In the genomic region with DNA sequence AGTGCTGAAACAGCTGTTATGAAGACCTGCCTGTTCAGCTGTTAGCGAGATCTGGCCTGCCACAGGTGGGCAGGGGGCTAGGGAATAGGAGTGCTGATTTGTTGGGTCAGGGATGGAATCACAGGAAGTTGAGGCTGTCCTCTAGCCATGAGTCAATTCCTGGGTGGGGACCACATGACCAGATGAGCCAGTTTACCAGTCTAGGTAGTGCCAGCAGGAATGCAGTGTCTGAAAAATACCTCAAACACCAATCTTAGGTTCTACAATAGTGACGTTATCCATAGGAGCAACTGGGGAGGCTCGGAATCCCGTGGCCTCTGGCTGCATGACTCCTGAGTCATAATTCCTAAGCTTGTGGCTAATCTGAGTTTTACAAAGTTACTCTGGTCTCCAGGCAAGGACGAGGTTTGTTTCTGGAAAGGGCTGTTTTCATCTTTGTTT, we compare ENCODE assay signal across 13 cellular contexts. TPM values are rescaled to one million over a fixed set of nuclear protein-coding genes. Genes with fewer than 3 reads are reported as not detected.
DNase-seq lines count a peak whose midpoint lies in the region; TF ChIP-seq lines count a peak whose summit lies in the region.
"Had no signal": no experiment of that assay in that cellular context is flagged by ENCODE, and none has a peak within 500 bp of the region (broad histone marks: within the 10 kb centered on the region; RNA-seq: fewer than 3 reads in every experiment).

No MANE protein-coding gene starts in this region.

- H4K20me1 ChIP-seq in MM.1S (ENCODE audit: insufficient read depth, low read length): no peaks in the 10 kb centered on the region

- no peak overlapping the region for H2AFZ ChIP-seq in MM.1S (ENCODE audit: low read length)

- TF ChIP-seq CTCF in endodermal cell (conservative IDR thresholded peaks at IDR 0.05): no peak
- TF ChIP-seq CTCF in MM.1S (IDR thresholded peaks at IDR 0.05; ENCODE audit: low read length): no peak

- DNase-seq in AG08396 (ENCODE audit: low spot score) (peak; percentile 61), M059J (ENCODE audit: low read depth) (peak; percentile 96), endodermal cell (no peak), myocyte (ENCODE audit: low read depth) (peak; percentile 91), superior temporal gyrus (ENCODE audit: extremely low spot score) (no peak), MM.1S (no peak)
- DNase-seq in stimulated activated CD4-positive, alpha-beta T cell treated with anti-CD3 and anti-CD28 coated beads, Interleukin-1b, Interleukin-23, amount 100 ng/mL, for 48 hours: no peak
- no peak for DNase-seq in activated CD4-positive, CD25-positive, alpha-beta regulatory T cell treated with anti-CD3 and anti-CD28 coated beads, Interleukin-2, amount 50 U/mL, for 72 hours
- DNase-seq: activated CD8-positive, alpha-beta memory T cell treated with anti-CD3 and anti-CD28 coated beads for 24 hours; Caco-2; cerebellar nuclear complex; SHP77; stimulated activated CD4-positive, alpha-beta T cell treated with anti-CD3 and anti-CD28 coated beads, Interleukin-4, amount 100 ng/mL, for 1 hour had no signal

- no peak overlapping the region for H3K4me2 ChIP-seq in MM.1S (ENCODE audit: low read depth, low read length)

- H3K4me1 ChIP-seq in endodermal cell (ENCODE audit: control insufficient read depth, insufficient read depth, low read length): no peaks in the 10 kb centered on the region
- no peaks in the 10 kb centered on the region for H3K4me1 ChIP-seq in MM.1S (ENCODE audit: low read length)

- H3K9me3 ChIP-seq in endodermal cell (ENCODE audit: control insufficient read depth, low read length) (no peaks in the 10 kb centered on the region), MM.1S (replicated peaks; ENCODE audit: insufficient read depth, low read length) (no peaks in the 10 kb centered on the region)
- H3K9me3 ChIP-seq: Caco-2 had no signal

- H3K9me3 Mint-ChIP-seq in endodermal cell: no peaks in the 10 kb centered on the region

- H3K27me3 ChIP-seq in endodermal cell (ENCODE audit: control insufficient read depth, insufficient read depth, low read length, poor library complexity, severe bottlenecking) (no peaks in the 10 kb centered on the region), MM.1S (replicated peaks; ENCODE audit: insufficient read depth, low read length) (no peaks in the 10 kb centered on the region)

- no peaks in the 10 kb centered on the region for H3F3A ChIP-seq in MM.1S (ENCODE audit: insufficient read depth, low read length)

- no peaks in the 10 kb centered on the region for H3K36me3 ChIP-seq in endodermal cell (ENCODE audit: control insufficient read depth, insufficient read depth, low read length)
- H3K36me3 ChIP-seq in MM.1S (replicated peaks; ENCODE audit: insufficient read depth, low read length): no peaks in the 10 kb centered on the region

- peaks cover 4% of the 10 kb centered on the region for H3K4me1 Mint-ChIP-seq in endodermal cell

- 89% methylated on average over 4 to 5 of the region's 5 CpGs for WGBS in endodermal cell (ENCODE audit: insufficient coverage in 1 of 2, insufficient read length in 1 of 2), 2 experiments

- H3K4me3 ChIP-seq in endodermal cell (ENCODE audit: low read length) (no peak overlapping the region), MM.1S (ENCODE audit: low read length) (no peak overlapping the region)

- no peaks in the 10 kb centered on the region for H3K27me3 Mint-ChIP-seq in endodermal cell (ENCODE audit: insufficient read depth)

- no peak overlapping the region for H3K9ac ChIP-seq in endodermal cell (ENCODE audit: extremely low read depth, low read length, poor library complexity, severe bottlenecking)
- H3K9ac ChIP-seq in MM.1S (ENCODE audit: low read length): no peak overlapping the region

- no peak overlapping the region for H3K4me3 Mint-ChIP-seq in endodermal cell

- H3K79me2 ChIP-seq in MM.1S (ENCODE audit: low read length): no peaks in the 10 kb centered on the region

- H3K9me2 ChIP-seq in MM.1S (replicated peaks; ENCODE audit: insufficient read depth, low read length): no peaks in the 10 kb centered on the region

- H3K27ac Mint-ChIP-seq in endodermal cell: peak overlapping the region; percentile 56

- no peaks in the 10 kb centered on the region for H3K36me3 Mint-ChIP-seq in endodermal cell (ENCODE audit: low read depth)

- H3K27ac ChIP-seq in endodermal cell (ENCODE audit: low read depth, low read length) (no peak overlapping the region), MM.1S (ENCODE audit: low read length) (no peak overlapping the region)

RNA-seq across cellular contexts. Expression of gene DYSF, which starts 44.9 kb away (rescaled TPM):
- 0.27 and 0.81 TPM in 2 replicates for total RNA-seq in M059J (2014; rRNA removed; shearing (Covaris generic))
- total RNA-seq in endodermal cell (1 to 10 TPM; 1.4 to 3.1 TPM), myocyte (114 and 149 TPM in 2 replicates)
- polyA plus RNA-seq in endodermal cell (2013, experiment 1 of 2): 1.5 TPM
- 1.2 TPM for polyA plus RNA-seq in endodermal cell (2013, experiment 2 of 2)
- 176 TPM for polyA plus RNA-seq in myocyte (2012)

Comparison
In these comparisons a context has a peak if more than half of its experiments do, and no peak if none do; other contexts are left out.
1. DNase-seq: peak in AG08396 (single experiment), M059J (single experiment) and myocyte (single experiment); none in endodermal cell (single experiment), superior temporal gyrus (single experiment), MM.1S (single experiment), stimulated activated CD4-positive, alpha-beta T cell treated with anti-CD3 and anti-CD28 coated beads, Interleukin-1b, Interleukin-23, amount 100 ng/mL, for 48 hours (single experiment) and activated CD4-positive, CD25-positive, alpha-beta regulatory T cell treated with anti-CD3 and anti-CD28 coated beads, Interleukin-2, amount 50 U/mL, for 72 hours (single experiment).
2. RNA of gene DYSF, which starts 44.9 kb away (total RNA-seq): 114 to 149 TPM in myocyte; 1.4 to 3.1 TPM in endodermal cell and 0.27 to 0.81 TPM in M059J; every median in the first group is over 10 times any median in the second.